22 cellular contexts compared by ENCODE assay signal in the genomic region with DNA sequence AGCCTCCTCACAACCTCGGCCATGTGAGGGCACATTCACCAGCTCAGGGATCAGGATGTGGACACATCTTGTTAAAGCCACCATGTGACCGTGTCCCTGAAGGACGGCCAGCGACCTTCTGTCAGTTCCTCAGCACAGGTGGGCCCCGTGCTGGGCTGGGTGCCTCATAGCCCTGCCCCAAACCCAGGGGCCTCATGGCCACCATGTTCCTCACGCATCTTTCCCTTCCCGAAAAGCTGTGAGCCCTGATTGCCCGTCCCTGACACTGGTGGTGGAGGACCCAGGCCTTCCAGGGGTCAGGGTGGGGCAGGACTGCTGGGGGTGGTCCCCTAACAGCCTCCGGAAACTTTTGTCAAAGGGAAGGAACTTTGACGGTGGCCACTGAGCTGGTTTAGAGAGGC.
A peak's percentile ranks its signal among the peaks of the same experiment; 100 is the strongest.
DNase-seq lines count a peak whose midpoint lies in the region; ATAC-seq and TF ChIP-seq lines count a peak whose summit lies in the region.
"Had no signal": no experiment of that assay in that cellular context is flagged by ENCODE, and none has a peak within 500 bp of the region (broad histone marks: within the 10 kb centered on the region; RNA-seq: fewer than 3 reads in every experiment).

No MANE protein-coding gene starts in this region.

- 89 to 90% methylated on average over 5 to 10 of the region's 10 CpGs for WGBS in endodermal cell (ENCODE audit: insufficient coverage in 1 of 2, insufficient read length in 1 of 2), 2 experiments

- ATAC-seq in Right ventricle myocardium superior (ENCODE audit: poor library complexity): no peak
- ATAC-seq in left cardiac atrium: no peak
- no peak for ATAC-seq in upper lobe of right lung
- ATAC-seq: HCT116, Panc1 had no signal

- H3K27ac Mint-ChIP-seq in nephron progenitor cell (peak overlapping the region; percentile 64), endodermal cell (no peak overlapping the region)
- H3K27ac Mint-ChIP-seq: CD4-positive, CD25-positive, alpha-beta regulatory T cell had no signal

- no peak for TF ChIP-seq CTCF in coronary artery (IDR thresholded peaks at IDR 0.05)
- TF ChIP-seq CTCF in nephron progenitor cell (IDR thresholded peaks at IDR 0.05): no peak
- TF ChIP-seq CTCF in upper lobe of right lung (IDR thresholded peaks at IDR 0.05): no peak
- no peak for TF ChIP-seq CTCF in endodermal cell (conservative IDR thresholded peaks at IDR 0.05)

- H3K36me3 Mint-ChIP-seq in nephron progenitor cell (ENCODE audit: low read depth) (no peaks in the 10 kb centered on the region), endodermal cell (ENCODE audit: low read depth) (no peaks in the 10 kb centered on the region)
- H3K36me3 Mint-ChIP-seq: CD4-positive, CD25-positive, alpha-beta regulatory T cell had no signal

- H3K4me3 Mint-ChIP-seq in nephron progenitor cell (no peak overlapping the region), endodermal cell (no peak overlapping the region)
- H3K4me3 Mint-ChIP-seq: CD4-positive, CD25-positive, alpha-beta regulatory T cell had no signal

- H3K9me3 ChIP-seq in upper lobe of right lung (no peaks in the 10 kb centered on the region), endodermal cell (ENCODE audit: control insufficient read depth, low read length) (no peaks in the 10 kb centered on the region)

- no peaks in the 10 kb centered on the region for H3K9me3 Mint-ChIP-seq in nephron progenitor cell
- no peaks in the 10 kb centered on the region for H3K9me3 Mint-ChIP-seq in endodermal cell
- H3K9me3 Mint-ChIP-seq: CD4-positive, CD25-positive, alpha-beta regulatory T cell had no signal

- H3K4me1 ChIP-seq in upper lobe of right lung: no peaks in the 10 kb centered on the region
- H3K4me1 ChIP-seq in endodermal cell (ENCODE audit: control insufficient read depth, insufficient read depth, low read length): no peaks in the 10 kb centered on the region

- H3K36me3 ChIP-seq in upper lobe of right lung (no peaks in the 10 kb centered on the region), endodermal cell (ENCODE audit: control insufficient read depth, insufficient read depth, low read length) (no peaks in the 10 kb centered on the region)

- intact Hi-C loops in Right ventricle myocardium superior (cut with DNase I) (no loop called here), left cardiac atrium (cut with DNase I) (no loop called here), upper lobe of right lung (cut with DNase I) (no loop called here)

- H3K4me3 ChIP-seq in coronary artery (peak overlapping the region; percentile 18), upper lobe of right lung (no peak overlapping the region), endodermal cell (ENCODE audit: low read length) (no peak overlapping the region)

- peaks cover 40% of the 10 kb centered on the region for H3K27me3 ChIP-seq in upper lobe of right lung
- H3K27me3 ChIP-seq in endodermal cell (ENCODE audit: control insufficient read depth, insufficient read depth, low read length, poor library complexity, severe bottlenecking): no peaks in the 10 kb centered on the region

- H3K27ac ChIP-seq in coronary artery (no peak overlapping the region), upper lobe of right lung (no peak overlapping the region), endodermal cell (ENCODE audit: low read depth, low read length) (no peak overlapping the region)

- DNase-seq in Right ventricle myocardium superior (peak; percentile 20), left cardiac atrium (no peak), coronary artery (ENCODE audit: low spot score) (no peak), nephron progenitor cell (peak; percentile 1), upper lobe of right lung (peak; percentile 47), ureter (ENCODE audit: low spot score) (no peak), endodermal cell (no peak)
- no peak for DNase-seq in activated CD4-positive, alpha-beta T cell treated with anti-CD3 and anti-CD28 coated beads, Interleukin-2, amount 50 U/mL, for 1 hour
- DNase-seq: AML-193; CD4-positive, CD25-positive, alpha-beta regulatory T cell; EL; GF-D8; GOT3; KG1; NCI-H1092; NCI-H1436; NCI-H187 treated with DMSO at 0.1 percent for 48 hours; NCI-H2107; NCI-H446 treated with DMSO at 0.1 percent for 48 hours; NCI-H748 treated with DMSO at 0.1 percent for 48 hours had no signal

- peaks cover 62% of the 10 kb centered on the region for H3K4me1 Mint-ChIP-seq in nephron progenitor cell
- H3K4me1 Mint-ChIP-seq in endodermal cell: no peaks in the 10 kb centered on the region
- H3K4me1 Mint-ChIP-seq: CD4-positive, CD25-positive, alpha-beta regulatory T cell had no signal

- H3K27me3 Mint-ChIP-seq in nephron progenitor cell (ENCODE audit: low read depth, poor library complexity) (peaks cover 16% of the 10 kb centered on the region), endodermal cell (ENCODE audit: insufficient read depth) (peaks cover 2% of the 10 kb centered on the region)
- H3K27me3 Mint-ChIP-seq: CD4-positive, CD25-positive, alpha-beta regulatory T cell had no signal

- H3K9ac ChIP-seq in endodermal cell (ENCODE audit: extremely low read depth, low read length, poor library complexity, severe bottlenecking): no peak overlapping the region

Comparison
In these comparisons a context has a peak if more than half of its experiments do, and no peak if none do; other contexts are left out.
1. DNase-seq: peak in Right ventricle myocardium superior (single experiment), nephron progenitor cell (single experiment) and upper lobe of right lung (single experiment); none in left cardiac atrium (single experiment), coronary artery (single experiment), ureter (single experiment), activated CD4-positive, alpha-beta T cell treated with anti-CD3 and anti-CD28 coated beads, Interleukin-2, amount 50 U/mL, for 1 hour (single experiment) and endodermal cell (single experiment).